ENCODE assay signal across 18 cellular contexts in genomic region chr2:129716781-129717559, GRCh38.
"Had no signal": no experiment of that assay in that cellular context is flagged by ENCODE, and none has a peak within 500 bp of the region (broad histone marks: within the 10 kb centered on the region; RNA-seq: fewer than 3 reads in every experiment).

No MANE protein-coding gene starts in this region.

- H3K4me3 ChIP-seq: psoas muscle, spleen had no signal

- H3K36me3 Mint-ChIP-seq: activated naive CD4-positive, alpha-beta T cell treated with anti-CD3 and anti-CD28 coated beads, Interleukin-2, amount 50 U/mL, for 24 hours; brain; T-cell had no signal

- H3K9me3 ChIP-seq: psoas muscle, spleen had no signal

- H3K4me1 Mint-ChIP-seq: activated naive CD4-positive, alpha-beta T cell treated with anti-CD3 and anti-CD28 coated beads, Interleukin-2, amount 50 U/mL, for 24 hours; T-cell had no signal

- H3K36me3 ChIP-seq: spleen, WERI-Rb-1 had no signal

- ATAC-seq: left ventricle myocardium superior, psoas muscle, sciatic nerve, T-cell had no signal

- DNase-seq: activated CD4-positive, alpha-beta T cell treated with anti-CD3 and anti-CD28 coated beads for 48 hours; activated effector memory CD4-positive, alpha-beta T cell treated with Interleukin-2 at 50 U/mL for 16 hours; dermis blood vessel endothelial cell; erythroblast; foreskin fibroblast; left ventricle myocardium superior; psoas muscle; spleen; stimulated activated CD4-positive, alpha-beta T cell treated with anti-CD3 and anti-CD28 coated beads, Interleukin-1b, Interleukin-23, amount 100 ng/mL, for 48 hours; stimulated activated naive CD4-positive, alpha-beta T cell treated with Interleukin-2 at 50 U/mL for 16 hours; T-cell; T1000; trophoblast cell; WERI-Rb-1 had no signal

- H3K27ac ChIP-seq: psoas muscle, spleen, WERI-Rb-1 had no signal

- H3K9me3 Mint-ChIP-seq: activated naive CD4-positive, alpha-beta T cell treated with anti-CD3 and anti-CD28 coated beads, Interleukin-2, amount 50 U/mL, for 24 hours; brain; T-cell had no signal

- H3K4me3 Mint-ChIP-seq: activated naive CD4-positive, alpha-beta T cell treated with anti-CD3 and anti-CD28 coated beads, Interleukin-2, amount 50 U/mL, for 24 hours; brain; T-cell had no signal

- FAIRE-seq: keratinocyte had no signal

- H3K4me1 ChIP-seq: psoas muscle, spleen had no signal

- H3K27ac Mint-ChIP-seq: activated naive CD4-positive, alpha-beta T cell treated with anti-CD3 and anti-CD28 coated beads, Interleukin-2, amount 50 U/mL, for 24 hours; brain; T-cell had no signal
